Comparison of ENCODE assay signal across 1 cellular context in the genomic region with DNA sequence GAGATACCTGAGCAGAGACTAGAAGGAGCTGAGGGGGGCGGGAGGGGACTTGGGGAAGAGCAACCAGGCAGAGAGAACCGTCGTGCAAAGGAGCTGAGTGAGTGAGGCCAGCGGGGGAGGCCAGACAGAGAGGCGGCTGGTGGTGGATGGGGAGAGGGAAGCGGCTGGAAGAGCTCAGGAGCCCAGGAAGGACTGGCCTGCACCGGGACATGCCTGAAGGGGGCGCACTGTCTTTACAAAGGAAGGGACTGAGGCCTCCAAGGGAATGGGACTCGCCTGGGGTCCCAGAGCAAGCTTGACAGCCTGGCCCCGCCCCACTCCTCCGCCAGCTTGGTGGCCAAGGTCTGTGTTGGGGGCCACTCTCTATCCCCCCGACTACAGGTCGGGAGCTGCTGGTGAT.
TF ChIP-seq lines count a peak whose summit lies in the region.

No MANE protein-coding gene starts in this region.

TF ChIP-seq in K562, 482 proteins besides CTCF, POLR2A, EP300 and RAD21:
- TF ChIP-seq ZNF217 (CRISPR knock-in tag; IDR thresholded peaks at IDR 0.05), result no peak
- TF ChIP-seq, protein P1, sequence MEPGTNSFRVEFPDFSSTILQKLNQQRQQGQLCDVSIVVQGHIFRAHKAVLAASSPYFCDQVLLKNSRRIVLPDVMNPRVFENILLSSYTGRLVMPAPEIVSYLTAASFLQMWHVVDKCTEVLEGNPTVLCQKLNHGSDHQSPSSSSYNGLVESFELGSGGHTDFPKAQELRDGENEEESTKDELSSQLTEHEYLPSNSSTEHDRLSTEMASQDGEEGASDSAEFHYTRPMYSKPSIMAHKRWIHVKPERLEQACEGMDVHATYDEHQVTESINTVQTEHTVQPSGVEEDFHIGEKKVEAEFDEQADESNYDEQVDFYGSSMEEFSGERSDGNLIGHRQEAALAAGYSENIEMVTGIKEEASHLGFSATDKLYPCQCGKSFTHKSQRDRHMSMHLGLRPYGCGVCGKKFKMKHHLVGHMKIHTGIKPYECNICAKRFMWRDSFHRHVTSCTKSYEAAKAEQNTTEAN (CRISPR knock-in tag; IDR thresholded peaks at IDR 0.05), result no peak
- TF ChIP-seq, protein P2, sequence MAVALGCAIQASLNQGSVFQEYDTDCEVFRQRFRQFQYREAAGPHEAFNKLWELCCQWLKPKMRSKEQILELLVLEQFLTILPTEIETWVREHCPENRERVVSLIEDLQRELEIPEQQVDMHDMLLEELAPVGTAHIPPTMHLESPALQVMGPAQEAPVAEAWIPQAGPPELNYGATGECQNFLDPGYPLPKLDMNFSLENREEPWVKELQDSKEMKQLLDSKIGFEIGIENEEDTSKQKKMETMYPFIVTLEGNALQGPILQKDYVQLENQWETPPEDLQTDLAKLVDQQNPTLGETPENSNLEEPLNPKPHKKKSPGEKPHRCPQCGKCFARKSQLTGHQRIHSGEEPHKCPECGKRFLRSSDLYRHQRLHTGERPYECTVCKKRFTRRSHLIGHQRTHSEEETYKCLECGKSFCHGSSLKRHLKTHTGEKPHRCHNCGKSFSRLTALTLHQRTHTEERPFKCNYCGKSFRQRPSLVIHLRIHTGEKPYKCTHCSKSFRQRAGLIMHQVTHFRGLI (CRISPR knock-in tag; IDR thresholded peaks at IDR 0.05), result no peak
- TF ChIP-seq, protein P3, sequence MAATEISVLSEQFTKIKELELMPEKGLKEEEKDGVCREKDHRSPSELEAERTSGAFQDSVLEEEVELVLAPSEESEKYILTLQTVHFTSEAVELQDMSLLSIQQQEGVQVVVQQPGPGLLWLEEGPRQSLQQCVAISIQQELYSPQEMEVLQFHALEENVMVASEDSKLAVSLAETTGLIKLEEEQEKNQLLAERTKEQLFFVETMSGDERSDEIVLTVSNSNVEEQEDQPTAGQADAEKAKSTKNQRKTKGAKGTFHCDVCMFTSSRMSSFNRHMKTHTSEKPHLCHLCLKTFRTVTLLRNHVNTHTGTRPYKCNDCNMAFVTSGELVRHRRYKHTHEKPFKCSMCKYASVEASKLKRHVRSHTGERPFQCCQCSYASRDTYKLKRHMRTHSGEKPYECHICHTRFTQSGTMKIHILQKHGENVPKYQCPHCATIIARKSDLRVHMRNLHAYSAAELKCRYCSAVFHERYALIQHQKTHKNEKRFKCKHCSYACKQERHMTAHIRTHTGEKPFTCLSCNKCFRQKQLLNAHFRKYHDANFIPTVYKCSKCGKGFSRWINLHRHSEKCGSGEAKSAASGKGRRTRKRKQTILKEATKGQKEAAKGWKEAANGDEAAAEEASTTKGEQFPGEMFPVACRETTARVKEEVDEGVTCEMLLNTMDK (IDR thresholded peaks at IDR 0.05; ENCODE audit: borderline replicate concordance, insufficient read depth, low read depth, low read length, poor library complexity, severe bottlenecking), result peak; percentile 57
- no peak for TF ChIP-seq ZNF431 (CRISPR knock-in tag; IDR thresholded peaks at IDR 0.05)
- no peak for TF ChIP-seq MAFK (IDR thresholded peaks at IDR 0.05; ENCODE audit: low read length)
- TF ChIP-seq ZNF274 (IDR thresholded peaks at IDR 0.05; ENCODE audit: borderline replicate concordance, low read depth, low read length), result no peak
- peak in 1 of 2 experiments; percentile 51; a peak in 1 of 4 replicates for TF ChIP-seq MAZ (CRISPR knock-in tag; conservative IDR thresholded peaks at IDR 0.05 in 1 of 2, IDR thresholded peaks at IDR 0.05 in 1 of 2)
- TF ChIP-seq PHTF2 (CRISPR knock-in tag; IDR thresholded peaks at IDR 0.05), result no peak
- no peak for TF ChIP-seq PTBP1 (IDR thresholded peaks at IDR 0.05; ENCODE audit: low read depth, low read length)
- TF ChIP-seq RB1 (IDR thresholded peaks at IDR 0.05; ENCODE audit: low read depth), result no peak
- TF ChIP-seq TOE1 (IDR thresholded peaks at IDR 0.05; ENCODE audit: borderline replicate concordance), result no peak
- no peak for TF ChIP-seq TOE1 (CRISPR knock-in tag; IDR thresholded peaks at IDR 0.05; ENCODE audit: borderline replicate concordance, low read depth)
- no peak for TF ChIP-seq ZNF586 (CRISPR knock-in tag; conservative IDR thresholded peaks at IDR 0.05)
- TF ChIP-seq, protein P4, sequence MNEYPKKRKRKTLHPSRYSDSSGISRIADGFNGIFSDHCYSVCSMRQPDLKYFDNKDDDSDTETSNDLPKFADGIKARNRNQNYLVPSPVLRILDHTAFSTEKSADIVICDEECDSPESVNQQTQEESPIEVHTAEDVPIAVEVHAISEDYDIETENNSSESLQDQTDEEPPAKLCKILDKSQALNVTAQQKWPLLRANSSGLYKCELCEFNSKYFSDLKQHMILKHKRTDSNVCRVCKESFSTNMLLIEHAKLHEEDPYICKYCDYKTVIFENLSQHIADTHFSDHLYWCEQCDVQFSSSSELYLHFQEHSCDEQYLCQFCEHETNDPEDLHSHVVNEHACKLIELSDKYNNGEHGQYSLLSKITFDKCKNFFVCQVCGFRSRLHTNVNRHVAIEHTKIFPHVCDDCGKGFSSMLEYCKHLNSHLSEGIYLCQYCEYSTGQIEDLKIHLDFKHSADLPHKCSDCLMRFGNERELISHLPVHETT (CRISPR knock-in tag; conservative IDR thresholded peaks at IDR 0.05 in 1 of 2, IDR thresholded peaks at IDR 0.05 in 1 of 2), result no peak
- no peak for TF ChIP-seq SIRT6 (IDR thresholded peaks at IDR 0.05; ENCODE audit: low read depth, low read length)
- no peak for TF ChIP-seq XRCC5 (IDR thresholded peaks at IDR 0.05; ENCODE audit: low read depth, low read length)
- no peak for TF ChIP-seq POLR2G (IDR thresholded peaks at IDR 0.05; ENCODE audit: low read depth, low read length)
- TF ChIP-seq MYC (IDR thresholded peaks at IDR 0.05; ENCODE audit: low read depth, low read length), result no peak
- TF ChIP-seq MYC (CRISPR knock-in tag; IDR thresholded peaks at IDR 0.05; ENCODE audit: borderline replicate concordance, low read depth), result no peak
- TF ChIP-seq, protein P5, sequence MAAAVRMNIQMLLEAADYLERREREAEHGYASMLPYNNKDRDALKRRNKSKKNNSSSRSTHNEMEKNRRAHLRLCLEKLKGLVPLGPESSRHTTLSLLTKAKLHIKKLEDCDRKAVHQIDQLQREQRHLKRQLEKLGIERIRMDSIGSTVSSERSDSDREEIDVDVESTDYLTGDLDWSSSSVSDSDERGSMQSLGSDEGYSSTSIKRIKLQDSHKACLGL (CRISPR knock-in tag; IDR thresholded peaks at IDR 0.05; ENCODE audit: borderline replicate concordance, poor library complexity, severe bottlenecking), result no peak
- TF ChIP-seq, protein P6, sequence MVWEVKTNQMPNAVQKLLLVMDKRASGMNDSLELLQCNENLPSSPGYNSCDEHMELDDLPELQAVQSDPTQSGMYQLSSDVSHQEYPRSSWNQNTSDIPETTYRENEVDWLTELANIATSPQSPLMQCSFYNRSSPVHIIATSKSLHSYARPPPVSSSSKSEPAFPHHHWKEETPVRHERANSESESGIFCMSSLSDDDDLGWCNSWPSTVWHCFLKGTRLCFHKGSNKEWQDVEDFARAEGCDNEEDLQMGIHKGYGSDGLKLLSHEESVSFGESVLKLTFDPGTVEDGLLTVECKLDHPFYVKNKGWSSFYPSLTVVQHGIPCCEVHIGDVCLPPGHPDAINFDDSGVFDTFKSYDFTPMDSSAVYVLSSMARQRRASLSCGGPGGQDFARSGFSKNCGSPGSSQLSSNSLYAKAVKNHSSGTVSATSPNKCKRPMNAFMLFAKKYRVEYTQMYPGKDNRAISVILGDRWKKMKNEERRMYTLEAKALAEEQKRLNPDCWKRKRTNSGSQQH (CRISPR knock-in tag; IDR thresholded peaks at IDR 0.05), result no peak
- no peak for TF ChIP-seq ZNF134 (CRISPR knock-in tag; conservative IDR thresholded peaks at IDR 0.05)
- no peak for TF ChIP-seq RBM17 (IDR thresholded peaks at IDR 0.05; ENCODE audit: borderline replicate concordance, low read depth, low read length)
- no peak for TF ChIP-seq SMARCC2 (IDR thresholded peaks at IDR 0.05; ENCODE audit: low read depth)
- TF ChIP-seq ZBTB7A (IDR thresholded peaks at IDR 0.05; ENCODE audit: borderline replicate concordance, control insufficient read depth, low read depth, low read length), result peak; percentile 41; the same call in 1 of the 2 replicates
- peak; percentile 35; the same call in 1 of the 2 replicates for TF ChIP-seq STAG1 (CRISPR knock-in tag; IDR thresholded peaks at IDR 0.05; ENCODE audit: borderline replicate concordance)
- no peak for TF ChIP-seq RBM15 (IDR thresholded peaks at IDR 0.05; ENCODE audit: insufficient read depth, low read length)
- TF ChIP-seq ZNF668 (CRISPR knock-in tag; IDR thresholded peaks at IDR 0.05), result no peak
- no peak for TF ChIP-seq SAP30 (IDR thresholded peaks at IDR 0.05; ENCODE audit: borderline replicate concordance, insufficient read depth, low read depth, low read length, poor library complexity, severe bottlenecking)
- TF ChIP-seq SMC3 (conservative IDR thresholded peaks at IDR 0.05; ENCODE audit: insufficient read depth, low read depth, low read length), result peak; percentile 26
